Comparison of ENCODE assay signal across 11 cellular contexts in the genomic region with DNA sequence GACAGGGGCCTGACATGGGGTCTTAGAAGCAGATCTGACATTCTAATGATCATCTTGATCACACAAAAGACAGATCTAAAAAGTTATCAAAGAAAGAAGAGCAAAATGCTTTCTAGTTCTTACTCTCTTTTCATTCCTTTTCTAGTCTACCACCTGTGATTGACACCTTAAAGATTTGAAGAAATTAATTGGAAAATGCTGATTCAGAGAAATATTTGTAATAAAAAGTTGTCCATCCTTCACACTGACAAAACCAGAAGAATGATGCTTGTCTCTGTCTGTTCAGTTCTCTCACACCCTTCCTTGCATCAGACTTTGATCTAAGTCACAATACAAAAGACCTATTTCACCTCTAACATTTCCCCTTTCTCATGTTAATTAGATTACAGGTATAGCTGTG.
"Had no signal": no experiment of that assay in that cellular context is flagged by ENCODE, and none has a peak within 500 bp of the region (broad histone marks: within the 10 kb centered on the region; RNA-seq: fewer than 3 reads in every experiment).

No MANE protein-coding gene starts in this region.

- H3K36me3 ChIP-seq: HAP-1 had no signal

- H3K4me2 ChIP-seq: GM23338 had no signal

- H3K9me3 ChIP-seq: HAP-1 had no signal

- H3K9ac ChIP-seq: GM23248 had no signal

- DNase-seq: GM23248, GOT3, H7, H9, HCEC 1CT, HFFc6 had no signal

- H3K4me3 Mint-ChIP-seq: GM23338, H9, HFFc6 had no signal

- H3K4me1 ChIP-seq: HAP-1 had no signal

- FAIRE-seq: H1, H54 had no signal

- ATAC-seq: GM23338, HCT116 had no signal

- H3K27ac ChIP-seq: GM23248 had no signal

- H3K4me3 ChIP-seq: GM23248, GM23338, HAP-1 had no signal

- H2AFZ ChIP-seq: GM23248, GM23338 had no signal

- H3K27ac Mint-ChIP-seq: GM23338, H9, HFFc6 had no signal
